Comparison of ENCODE assay signal across 16 cellular contexts in the genomic region with DNA sequence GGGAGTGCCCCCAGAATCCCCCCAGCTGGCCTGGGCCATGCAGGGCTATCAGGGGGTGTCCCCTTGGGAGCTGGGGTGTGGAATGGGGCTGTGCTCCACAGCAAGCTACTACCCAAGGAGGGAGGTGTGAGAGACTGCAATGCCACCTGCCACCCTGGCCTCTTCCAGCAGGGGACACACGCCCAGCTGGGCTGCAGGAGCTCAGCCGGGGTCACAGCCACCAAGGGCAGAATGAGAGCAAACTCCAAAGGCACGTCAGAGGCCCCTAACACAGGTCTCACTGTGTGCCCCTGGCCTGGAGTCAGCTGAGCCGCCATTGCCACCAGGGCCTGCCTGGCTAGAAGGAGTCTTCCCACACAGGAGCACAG.
"Had no signal": no experiment of that assay in that cellular context is flagged by ENCODE, and none has a peak within 500 bp of the region (broad histone marks: within the 10 kb centered on the region; RNA-seq: fewer than 3 reads in every experiment).

No MANE protein-coding gene starts in this region.

- H3K9me3 Mint-ChIP-seq: activated B cell treated with CpG ODN at 0.5 μM for 24 hours; activated CD4-positive, alpha-beta T cell treated with anti-CD3 and anti-CD28 coated beads, Interleukin-2, amount 10 ng/mL, durations not matched to agents 24 days and 14 days; mesothelial cell of epicardium; stimulated activated effector memory CD8-positive, alpha-beta T cell treated with anti-CD3 and anti-CD28 coated beads, Interleukin-12 subunit alpha, Interleukin-12 subunit beta, amount 100 ng/mL, for 72 hours; T-helper 2 cell treated with Interferon-gamma antibody and Interleukin-4, amounts not matched to agents 5 μg/mL and 100 μg/mL, for 36 hours had no signal

- H3K9me3 ChIP-seq: ascending aorta, breast epithelium, lower lobe of right lung, ovary, tibial nerve, vagina had no signal

- H3K36me3 ChIP-seq: breast epithelium, ovary had no signal

- H3K4me3 ChIP-seq: ascending aorta, breast epithelium, lower lobe of right lung, ovary, tibial nerve, vagina had no signal

- ATAC-seq: esophagus mucosa; lower lobe of right lung; stimulated activated effector memory CD8-positive, alpha-beta T cell treated with anti-CD3 and anti-CD28 coated beads, Interleukin-12 subunit alpha, Interleukin-12 subunit beta, amount 100 ng/mL, for 72 hours had no signal

- H3K4me1 Mint-ChIP-seq: activated B cell treated with CpG ODN at 0.5 μM for 24 hours; activated CD4-positive, alpha-beta T cell treated with anti-CD3 and anti-CD28 coated beads, Interleukin-2, amount 10 ng/mL, durations not matched to agents 24 days and 14 days had no signal

- DNase-seq: activated B cell treated with CpG ODN at 0.5 μM for 24 hours; activated CD4-positive, alpha-beta T cell treated with anti-CD3 and anti-CD28 coated beads, Interleukin-2, amount 10 ng/mL, durations not matched to agents 24 days and 14 days; activated naive CD4-positive, alpha-beta T cell treated with Interleukin-2 at 50 U/mL for 16 hours; hypothalamus; kidney glomerular epithelial cell; lower lobe of right lung; SW 1271 had no signal

- H3K27ac ChIP-seq: ascending aorta, breast epithelium, lower lobe of right lung, vagina had no signal

- H3K27ac Mint-ChIP-seq: activated B cell treated with CpG ODN at 0.5 μM for 24 hours; activated CD4-positive, alpha-beta T cell treated with anti-CD3 and anti-CD28 coated beads, Interleukin-2, amount 10 ng/mL, durations not matched to agents 24 days and 14 days; mesothelial cell of epicardium; stimulated activated effector memory CD8-positive, alpha-beta T cell treated with anti-CD3 and anti-CD28 coated beads, Interleukin-12 subunit alpha, Interleukin-12 subunit beta, amount 100 ng/mL, for 72 hours; T-helper 2 cell treated with Interferon-gamma antibody and Interleukin-4, amounts not matched to agents 5 μg/mL and 100 μg/mL, for 36 hours had no signal

- H3K4me3 Mint-ChIP-seq: activated B cell treated with CpG ODN at 0.5 μM for 24 hours; activated CD4-positive, alpha-beta T cell treated with anti-CD3 and anti-CD28 coated beads, Interleukin-2, amount 10 ng/mL, durations not matched to agents 24 days and 14 days; mesothelial cell of epicardium; stimulated activated effector memory CD8-positive, alpha-beta T cell treated with anti-CD3 and anti-CD28 coated beads, Interleukin-12 subunit alpha, Interleukin-12 subunit beta, amount 100 ng/mL, for 72 hours; T-helper 2 cell treated with Interferon-gamma antibody and Interleukin-4, amounts not matched to agents 5 μg/mL and 100 μg/mL, for 36 hours had no signal

- H3K27me3 Mint-ChIP-seq: activated B cell treated with CpG ODN at 0.5 μM for 24 hours; activated CD4-positive, alpha-beta T cell treated with anti-CD3 and anti-CD28 coated beads, Interleukin-2, amount 10 ng/mL, durations not matched to agents 24 days and 14 days had no signal

- H3K27me3 ChIP-seq: ascending aorta, breast epithelium, ovary, tibial nerve, vagina had no signal

- H3K4me1 ChIP-seq: ascending aorta had no signal
